2 cellular contexts compared by ENCODE assay signal in genomic region chr19:15644066-15644741, GRCh38.
A peak's percentile ranks its signal among the peaks of the same experiment; 100 is the strongest.
TF ChIP-seq lines count a peak whose summit lies in the region.

No MANE protein-coding gene starts in this region.

TF ChIP-seq in K562, 482 proteins besides CTCF, POLR2A, EP300 and RAD21:
- TF ChIP-seq MLX (CRISPR knock-in tag; conservative IDR thresholded peaks at IDR 0.05), result no peak
- peak; percentile 59 for TF ChIP-seq ZFP36 (IDR thresholded peaks at IDR 0.05; ENCODE audit: low read depth, low read length, partially characterized antibody)

TF ChIP-seq in HepG2, 621 proteins besides CTCF, POLR2A, EP300 and RAD21:
- 0 out of 2 replicates have a peak, but pooled peaks have one; percentile 11 for TF ChIP-seq RBFOX2 (IDR thresholded peaks at IDR 0.05; ENCODE audit: low read depth, low read length)
- no peak for TF ChIP-seq ZNF331 (CRISPR knock-in tag; IDR thresholded peaks at IDR 0.05)
- TF ChIP-seq AHDC1 (CRISPR knock-in tag; IDR thresholded peaks at IDR 0.05; ENCODE audit: borderline replicate concordance), result no peak
- no peak for TF ChIP-seq MED13 (CRISPR knock-in tag; IDR thresholded peaks at IDR 0.05)
- TF ChIP-seq ZNF724P (CRISPR knock-in tag; IDR thresholded peaks at IDR 0.05; ENCODE audit: borderline replicate concordance), result no peak
- TF ChIP-seq ZNF326 (CRISPR knock-in tag; IDR thresholded peaks at IDR 0.05; ENCODE audit: borderline replicate concordance), result no peak
- no peak for TF ChIP-seq ZNF713 (CRISPR knock-in tag; IDR thresholded peaks at IDR 0.05)
